ENCODE assay signal across 14 cellular contexts in genomic region chr14:101234588-101234937, GRCh38.
"Had no signal": no experiment of that assay in that cellular context is flagged by ENCODE, and none has a peak within 500 bp of the region (broad histone marks: within the 10 kb centered on the region; RNA-seq: fewer than 3 reads in every experiment).

No MANE protein-coding gene starts in this region.

- H3K4me3 Mint-ChIP-seq: activated CD8-positive, alpha-beta memory T cell treated with anti-CD3 and anti-CD28 coated beads, Interleukin-2, amount 10 ng/mL, durations not matched to agents 7 days and 5 days; activated T-cell treated with anti-CD3 and anti-CD28 coated beads, Interleukin-2, amount 50 U/mL, for 4 hours; central memory CD8-positive, alpha-beta T cell; mesothelial cell of epicardium; type B pancreatic cell had no signal

- H3K9me3 ChIP-seq: neutrophil had no signal

- H3K9me3 Mint-ChIP-seq: activated naive CD4-positive, alpha-beta T cell treated with anti-CD3 and anti-CD28 coated beads, Interleukin-2, amount 50 U/mL, for 72 hours; activated T-cell treated with anti-CD3 and anti-CD28 coated beads, Interleukin-2, amount 50 U/mL, for 4 hours; central memory CD8-positive, alpha-beta T cell; mesothelial cell of epicardium; type B pancreatic cell had no signal

- DNase-seq: activated CD8-positive, alpha-beta memory T cell treated with anti-CD3 and anti-CD28 coated beads, Interleukin-2, amount 10 ng/mL, durations not matched to agents 7 days and 5 days; activated effector memory CD4-positive, alpha-beta T cell treated with anti-CD3 and anti-CD28 coated beads, Interleukin-2, amount 50 U/mL, for 16 hours; activated T-cell treated with anti-CD3 and anti-CD28 coated beads, Interleukin-2, amount 50 U/mL, for 4 hours; cortex of kidney; effector CD4-positive, alpha-beta T cell; foreskin keratinocyte; stimulated activated CD4-positive, alpha-beta T cell treated with anti-CD3 and anti-CD28 coated beads, Interleukin-4, amount 100 ng/mL, for 24 hours; stimulated activated naive CD4-positive, alpha-beta T cell had no signal

- H3K36me3 Mint-ChIP-seq: activated CD8-positive, alpha-beta memory T cell treated with anti-CD3 and anti-CD28 coated beads, Interleukin-2, amount 10 ng/mL, durations not matched to agents 7 days and 5 days; activated naive CD4-positive, alpha-beta T cell treated with anti-CD3 and anti-CD28 coated beads, Interleukin-2, amount 50 U/mL, for 72 hours; mesothelial cell of epicardium; type B pancreatic cell had no signal

- H3K27me3 Mint-ChIP-seq: activated CD8-positive, alpha-beta memory T cell treated with anti-CD3 and anti-CD28 coated beads, Interleukin-2, amount 10 ng/mL, durations not matched to agents 7 days and 5 days; type B pancreatic cell had no signal

- H3K27ac ChIP-seq: foreskin keratinocyte, neutrophil, WERI-Rb-1 had no signal

- H3K4me1 ChIP-seq: foreskin keratinocyte had no signal

- H3K36me3 ChIP-seq: neutrophil, WERI-Rb-1 had no signal

- H3K27ac Mint-ChIP-seq: activated CD8-positive, alpha-beta memory T cell treated with anti-CD3 and anti-CD28 coated beads, Interleukin-2, amount 10 ng/mL, durations not matched to agents 7 days and 5 days; activated naive CD4-positive, alpha-beta T cell treated with anti-CD3 and anti-CD28 coated beads, Interleukin-2, amount 50 U/mL, for 72 hours; type B pancreatic cell had no signal

- H3K4me1 Mint-ChIP-seq: activated CD8-positive, alpha-beta memory T cell treated with anti-CD3 and anti-CD28 coated beads, Interleukin-2, amount 10 ng/mL, durations not matched to agents 7 days and 5 days; central memory CD8-positive, alpha-beta T cell had no signal

- H3K27me3 ChIP-seq: foreskin keratinocyte had no signal
